Comparison of ENCODE assay signal across 7 cellular contexts in genomic region chr12:54560374-54560858, GRCh38. TPM values are rescaled to one million over a fixed set of nuclear protein-coding genes. Genes with fewer than 3 reads are reported as not detected.
DNase-seq lines count a peak whose midpoint lies in the region; ATAC-seq lines count a peak whose summit lies in the region.

No MANE protein-coding gene starts in this region.

- H3K4me3 ChIP-seq in mucosa of stomach (ENCODE audit: low read length), result no peak overlapping the region

- DNase-seq in NCI-H748 (lab: John Stamatoyannopoulos, UW; ENCODE audit: unreplicated experiment), result peak; percentile 96
- peak; percentile 83 for DNase-seq in activated T-cell treated with anti-CD3 and anti-CD28 coated beads, Interleukin-2, amount 50 U/mL, for 1 hour
- peak; percentile 89 for DNase-seq in stimulated activated CD8-positive, alpha-beta memory T cell treated with anti-CD3 and anti-CD28 coated beads, Interleukin-4, amount 100 ng/mL, for 48 hours

- peaks cover 19% of the 10 kb centered on the region for H3K27me3 ChIP-seq in mucosa of stomach (ENCODE audit: control insufficient read depth, insufficient read depth, low read length)

- H3K9me3 ChIP-seq in mucosa of stomach (ENCODE audit: control insufficient read depth, low read length), result no peaks in the 10 kb centered on the region

- ATAC-seq in GM18861 (IDR thresholded peaks at IDR 0.05; ENCODE audit: unreplicated experiment), result peak; percentile 100
- ATAC-seq in HG02970 (IDR thresholded peaks at IDR 0.05; ENCODE audit: low FRiP score, unreplicated experiment), result peak; percentile 99
- peak; percentile 87 for ATAC-seq in esophagus mucosa

- no peaks in the 10 kb centered on the region for H3K4me1 ChIP-seq in mucosa of stomach (ENCODE audit: control insufficient read depth, insufficient read depth, low read length)

- peak overlapping the region; percentile 56 for H3K9ac ChIP-seq in mucosa of stomach (ENCODE audit: low read length)

- no peaks in the 10 kb centered on the region for H3K36me3 ChIP-seq in mucosa of stomach (ENCODE audit: control insufficient read depth, insufficient read depth, low read length)

RNA-seq across cellular contexts. Expression of gene PDE1B, which starts 11.0 kb away (rescaled TPM):
- 0.80 TPM for total RNA-seq in esophagus mucosa

RNA-seq across cellular contexts. Expression of gene PPP1R1A, which starts 28.0 kb away (rescaled TPM):
- total RNA-seq in esophagus mucosa, result not detected
